In genomic region chr13:98581377-98581776, GRCh38 we compare ENCODE assay signal across 26 cellular contexts. TPM values are rescaled to one million over a fixed set of nuclear protein-coding genes. Genes with fewer than 3 reads are reported as not detected.
A peak's percentile ranks its signal among the peaks of the same experiment; 100 is the strongest.
DNase-seq lines count a peak whose midpoint lies in the region; ATAC-seq, FAIRE-seq and TF ChIP-seq lines count a peak whose summit lies in the region.
"Had no signal": no experiment of that assay in that cellular context is flagged by ENCODE, and none has a peak within 500 bp of the region (broad histone marks: within the 10 kb centered on the region; RNA-seq: fewer than 3 reads in every experiment).

No MANE protein-coding gene starts in this region.

- no peaks in the 10 kb centered on the region for H3K27me3 Mint-ChIP-seq in dendritic cell treated with granulocyte-macrophage colony-stimulating factor and Interleukin-4, amounts not matched to agents 40 ng/mL and 50 ng/mL, for 4 days

- H3K9me3 ChIP-seq in RWPE2 (ENCODE audit: severe bottlenecking) (no peaks in the 10 kb centered on the region), neutrophil (no peaks in the 10 kb centered on the region), thyroid gland (no peaks in the 10 kb centered on the region)
- H3K9me3 ChIP-seq: BLaER1 treated with 17β-estradiol and CSF1 and Interleukin-3, amounts not matched to agents 10 nM and 100 nM; colonic mucosa; tibial nerve had no signal

- TF ChIP-seq CTCF in RWPE2 (IDR thresholded peaks at IDR 0.05; ENCODE audit: poor library complexity, severe bottlenecking) (no peak), neutrophil (IDR thresholded peaks at IDR 0.05) (no peak), thyroid gland (IDR thresholded peaks at IDR 0.05) (no peak)

- peaks cover 47% of the 10 kb centered on the region for H3K4me1 Mint-ChIP-seq in dendritic cell treated with granulocyte-macrophage colony-stimulating factor and Interleukin-4, amounts not matched to agents 40 ng/mL and 50 ng/mL, for 4 days (ENCODE audit: low read depth)

- H3K36me3 Mint-ChIP-seq in dendritic cell treated with granulocyte-macrophage colony-stimulating factor and Interleukin-4, amounts not matched to agents 40 ng/mL and 50 ng/mL, for 4 days (ENCODE audit: low read depth) = no peaks in the 10 kb centered on the region

- DNase-seq in RWPE2 (ENCODE audit: low spot score) = no peak
- no peak for DNase-seq in thyroid gland
- no peak for DNase-seq in GM12891 (ENCODE audit: insufficient read length, low spot score)
- DNase-seq in hepatic stellate cell (ENCODE audit: low spot score) = no peak
- no peak for DNase-seq in middle frontal gyrus (ENCODE audit: extremely low spot score, low spot score)
- DNase-seq: activated CD4-positive, alpha-beta T cell treated with anti-CD3 and anti-CD28 coated beads, Interleukin-2, amount 50 U/mL, for 1 hour; activated naive CD4-positive, alpha-beta T cell treated with Interleukin-2 at 50 U/mL for 16 hours; colonic mucosa; effector memory CD4-positive, alpha-beta T cell; kidney; NCI-H1694 treated with DMSO at 0.1 percent for 48 hours; NCI-H2171; nephron progenitor cell; NK-92 treated with Interleukin-12 subunit alpha and Interleukin-12 subunit beta, amount 100 ng/mL, for 24 hours; Right ventricle myocardium superior; stimulated activated CD4-positive, alpha-beta T cell treated with anti-CD3 and anti-CD28 coated beads, Interleukin-15, amount 100 ng/mL, for 24 hours; stimulated activated naive CD8-positive, alpha-beta T cell treated with anti-CD3 and anti-CD28 coated beads, Interleukin-15, Interleukin-2, amounts not matched to agents 100 U/mL and 50 U/mL, for 24 hours; SW 1271; T1000 had no signal

- H3K9me3 Mint-ChIP-seq in dendritic cell treated with granulocyte-macrophage colony-stimulating factor and Interleukin-4, amounts not matched to agents 40 ng/mL and 50 ng/mL, for 4 days = no peaks in the 10 kb centered on the region
- H3K9me3 Mint-ChIP-seq: nephron progenitor cell had no signal

- H3K4me3 ChIP-seq in RWPE2 (ENCODE audit: severe bottlenecking) (no peak overlapping the region), neutrophil (ENCODE audit: low read depth in 1 of 2, low read length in 1 of 2) (no peak overlapping the region), thyroid gland (replicated peaks in 1 of 3) (no peak overlapping the region)
- H3K4me3 ChIP-seq: BLaER1 treated with 17β-estradiol and CSF1 and Interleukin-3, amounts not matched to agents 10 nM and 100 nM; colonic mucosa; tibial nerve had no signal

- TF ChIP-seq POLR2A in thyroid gland (IDR thresholded peaks at IDR 0.05) = no peak
- TF ChIP-seq POLR2A in GM12891 (IDR thresholded peaks at IDR 0.05; ENCODE audit: low read depth, low read length) = no peak

- no peaks in the 10 kb centered on the region for H3K27me3 ChIP-seq in RWPE2 (ENCODE audit: insufficient read depth, poor library complexity, severe bottlenecking)
- no peaks in the 10 kb centered on the region for H3K27me3 ChIP-seq in neutrophil
- H3K27me3 ChIP-seq in thyroid gland = no peaks in the 10 kb centered on the region
- H3K27me3 ChIP-seq: BLaER1 treated with 17β-estradiol and CSF1 and Interleukin-3, amounts not matched to agents 10 nM and 100 nM; brain microvascular endothelial cell; colonic mucosa; tibial nerve had no signal

- no peak overlapping the region for H3K4me3 Mint-ChIP-seq in dendritic cell treated with granulocyte-macrophage colony-stimulating factor and Interleukin-4, amounts not matched to agents 40 ng/mL and 50 ng/mL, for 4 days
- H3K4me3 Mint-ChIP-seq: nephron progenitor cell had no signal

- 96% methylated on average over 2 of the region's 2 CpGs for WGBS in thyroid gland, 2 donors

- H3K27ac Mint-ChIP-seq in dendritic cell treated with granulocyte-macrophage colony-stimulating factor and Interleukin-4, amounts not matched to agents 40 ng/mL and 50 ng/mL, for 4 days = peak overlapping the region; percentile 81

- H3K36me3 ChIP-seq in RWPE2 (ENCODE audit: low read depth) (no peaks in the 10 kb centered on the region), neutrophil (no peaks in the 10 kb centered on the region), thyroid gland (no peaks in the 10 kb centered on the region)
- H3K36me3 ChIP-seq: BLaER1 treated with 17β-estradiol and CSF1 and Interleukin-3, amounts not matched to agents 10 nM and 100 nM; brain microvascular endothelial cell; colonic mucosa; tibial nerve had no signal

- ATAC-seq in RWPE2 (ENCODE audit: low read depth) = no peak
- ATAC-seq: PC-3, sciatic nerve had no signal

- H3K27ac ChIP-seq in RWPE2 (ENCODE audit: poor library complexity, severe bottlenecking) (peak overlapping the region; percentile 72), neutrophil (peak overlapping the region; percentile 71), thyroid gland (peak overlapping the region; percentile 47 to 52 (median 51))
- H3K27ac ChIP-seq: BLaER1 treated with 17β-estradiol and CSF1 and Interleukin-3, amounts not matched to agents 10 nM and 100 nM; brain microvascular endothelial cell; colonic mucosa had no signal

- peaks cover 33% of the 10 kb centered on the region for H3K4me1 ChIP-seq in RWPE2 (ENCODE audit: insufficient read depth, poor library complexity, severe bottlenecking)
- H3K4me1 ChIP-seq in neutrophil (ENCODE audit: control insufficient read depth in 1 of 2, insufficient read depth in 1 of 2, low read depth in 1 of 2, low read length in 1 of 2) = peaks cover 22 to 39% of the 10 kb centered on the region in 2 experiments
- peaks cover 29 to 33% of the 10 kb centered on the region in 2 donors for H3K4me1 ChIP-seq in thyroid gland
- H3K4me1 ChIP-seq: colonic mucosa had no signal

- intact Hi-C loops in dendritic cell treated with granulocyte-macrophage colony-stimulating factor and Interleukin-4, amounts not matched to agents 40 ng/mL and 50 ng/mL, for 4 days (cut with micrococcal nuclease) = no loop called here
- intact Hi-C loops in thyroid gland (cut with DNase I) = loop anchor here (10.0 kb wide), 1 partner anchor 73 kb away; no protein-coding TSS in a partner anchor

- no peak for FAIRE-seq in GM12891 (lab: Jason Lieb, UNC)
- FAIRE-seq: kidney had no signal

TF ChIP-seq in GM12891, 5 proteins besides CTCF, POLR2A, EP300 and RAD21:
- TF ChIP-seq TAF1 (IDR thresholded peaks at IDR 0.05; ENCODE audit: low read depth, low read length) = no peak
- TF ChIP-seq POU2F2 (IDR thresholded peaks at IDR 0.05; ENCODE audit: low read depth, low read length) = no peak
- no peak for TF ChIP-seq SPI1 (IDR thresholded peaks at IDR 0.05; ENCODE audit: low read depth, low read length)
- no peak for TF ChIP-seq PAX5 (IDR thresholded peaks at IDR 0.05; ENCODE audit: insufficient read depth, low read length, severe bottlenecking)
- TF ChIP-seq POLR2AphosphoS5 (IDR thresholded peaks at IDR 0.05; ENCODE audit: low read depth, low read length) = no peak

RNA-seq across cellular contexts. Expression of gene STK24, which starts 4.5 kb away (rescaled TPM):
- total RNA-seq in thyroid gland = 100 to 1,000 TPM in 1 of 4 donors, 10 to 100 TPM in 3; 74.5 to 102 (median 90.7) TPM
- 72.0 TPM for polyA plus RNA-seq in GM12891 (2012; ENCODE audit: low read depth, missing spikeins)
